ENCODE assay signal across 18 cellular contexts in genomic region chr3:192888121-192888520, GRCh38. TPM values are rescaled to one million over a fixed set of nuclear protein-coding genes. Genes with fewer than 3 reads are reported as not detected.
DNase-seq lines count a peak whose midpoint lies in the region; ATAC-seq, FAIRE-seq and TF ChIP-seq lines count a peak whose summit lies in the region.
"Had no signal": no experiment of that assay in that cellular context is flagged by ENCODE, and none has a peak within 500 bp of the region (broad histone marks: within the 10 kb centered on the region; RNA-seq: fewer than 3 reads in every experiment).

No MANE protein-coding gene starts in this region.

- no peak for TF ChIP-seq POLR2A in endothelial cell of umbilical vein (IDR thresholded peaks at IDR 0.05; ENCODE audit: low read depth, low read length)

- H3K4me2 ChIP-seq in PC-3 (ENCODE audit: low read length) (peak overlapping the region; percentile 85), endothelial cell of umbilical vein (ENCODE audit: insufficient read depth, low read length) (peak overlapping the region; percentile 3)

- peak overlapping the region; percentile 87 for H3K9ac ChIP-seq in PC-3 (ENCODE audit: low read length)
- H3K9ac ChIP-seq in endothelial cell of umbilical vein (replicated peaks; ENCODE audit: extremely low read depth, insufficient read depth, low read length) = no peak overlapping the region

- ATAC-seq in PC-3 = no peak

- no peak for TF ChIP-seq CTCF in PC-3 (conservative IDR thresholded peaks at IDR 0.05; ENCODE audit: low read depth, low read length)
- TF ChIP-seq CTCF in endothelial cell of umbilical vein (IDR thresholded peaks at IDR 0.05; ENCODE audit: extremely low read depth in 1 of 2, insufficient read depth in 1 of 2, low read depth in 1 of 2, low read length in 2 of 2) = no peak

- peaks cover 85% of the 10 kb centered on the region for H3K79me2 ChIP-seq in PC-3 (ENCODE audit: low read length)
- H3K79me2 ChIP-seq in endothelial cell of umbilical vein (ENCODE audit: control insufficient read depth, insufficient read depth, low read length) = no peaks in the 10 kb centered on the region

- H3K4me1 ChIP-seq in PC-3 (ENCODE audit: insufficient read depth, low read length) (peaks cover 95% of the 10 kb centered on the region), endothelial cell of umbilical vein (ENCODE audit: control insufficient read depth, extremely low read depth, insufficient read depth, low read length) (peaks cover 74% of the 10 kb centered on the region), muscle layer of duodenum (ENCODE audit: control insufficient read depth in 1 of 2, insufficient read depth in 2 of 2, low read length in 2 of 2) (peaks cover 15% of the 10 kb centered on the region in 2 donors)

- no peaks in the 10 kb centered on the region for H3K9me1 ChIP-seq in endothelial cell of umbilical vein (replicated peaks; ENCODE audit: control insufficient read depth, extremely low read depth, insufficient read depth, low read length)

- no TSS peak for BruUV-seq in PC-3 (replicated peaks; lab: Mats Ljungman, UMichigan)
- no TSS peak for BruUV-seq in endothelial cell of umbilical vein (replicated peaks; lab: Mats Ljungman, UMichigan)

- peaks cover 15% of the 10 kb centered on the region for H3F3A ChIP-seq in PC-3 (ENCODE audit: low read length, unreplicated experiment)

- dilution Hi-C loops in endothelial cell of umbilical vein (cut with MboI; ENCODE audit: extremely low pct_ligation_motif_present, low sequenced_read_pairs) = no loop called here

- H3K9me2 ChIP-seq in PC-3 (replicated peaks; ENCODE audit: low read length) = no peaks in the 10 kb centered on the region

- H3K9me3 ChIP-seq in PC-3 (ENCODE audit: low read length) (no peaks in the 10 kb centered on the region), endothelial cell of umbilical vein (replicated peaks; ENCODE audit: control insufficient read depth, insufficient read depth, low read length) (no peaks in the 10 kb centered on the region), muscle layer of duodenum (ENCODE audit: control insufficient read depth in 1 of 2, low read length in 2 of 2) (no peaks in the 10 kb centered on the region)
- H3K9me3 ChIP-seq: HAP-1, ovary, vagina had no signal

- CTCF ChIA-PET in PC-3 (lab: Charles Lee) (interaction anchor here (0.6 to 1.4 kb wide), 5 partner anchors 8 to 124 kb away, joined by 3 to 4 read pairs (median 3); no protein-coding TSS in a partner anchor), endothelial cell of umbilical vein (lab: Charles Lee) (interaction anchor here (1.2 to 4.5 kb wide), 9 partner anchors 8 to 684 kb away, joined by 3 to 24 read pairs (median 4); partner anchors contain the start of gene MB21D2)

- intact Hi-C loops in PC-3 (cut with micrococcal nuclease) (loop anchor here (1.0 to 2.0 kb wide), 2 partner anchors 13 to 27 kb away; no protein-coding TSS in a partner anchor), endothelial cell of umbilical vein (cut with micrococcal nuclease) (loop anchor here (5.0 kb wide), 2 partner anchors 704 to 1536 kb away; partner anchors contain the start of gene OPA1)

- peak overlapping the region; percentile 55; the same call in 1 of the 2 replicates for H3K4me3 ChIP-seq in PC-3 (ENCODE audit: low read length)
- no peak overlapping the region for H3K4me3 ChIP-seq in endothelial cell of umbilical vein (replicated peaks in 1 of 3; ENCODE audit: insufficient read depth in 1 of 3, low read depth in 1 of 3, low read length in 3 of 3)
- H3K4me3 ChIP-seq in muscle layer of duodenum (ENCODE audit: low read depth in 1 of 2, low read length in 2 of 2) = no peak overlapping the region
- H3K4me3 ChIP-seq: dorsolateral prefrontal cortex, HAP-1, ovary, SK-N-MC, vagina had no signal

- H3K36me3 ChIP-seq in PC-3 (ENCODE audit: low read depth, low read length) (no peaks in the 10 kb centered on the region), endothelial cell of umbilical vein (ENCODE audit: control insufficient read depth in 2 of 2, extremely low read depth in 1 of 2, insufficient read depth in 2 of 2, low read length in 2 of 2) (no peaks in the 10 kb centered on the region), muscle layer of duodenum (ENCODE audit: control insufficient read depth in 1 of 2, insufficient read depth in 2 of 2, low read length in 2 of 2) (no peaks in the 10 kb centered on the region)
- H3K36me3 ChIP-seq: HAP-1, ovary, vagina had no signal

- no peak for FAIRE-seq in endothelial cell of umbilical vein (lab: Jason Lieb, UNC)

- H3K27me3 ChIP-seq in PC-3 (ENCODE audit: low read length) (no peaks in the 10 kb centered on the region), endothelial cell of umbilical vein (ENCODE audit: control insufficient read depth in 2 of 2, insufficient read depth in 2 of 2, low read length in 2 of 2) (no peaks in the 10 kb centered on the region), muscle layer of duodenum (ENCODE audit: low read depth, low read length) (no peaks in the 10 kb centered on the region)
- H3K27me3 ChIP-seq: dorsolateral prefrontal cortex, ovary, vagina had no signal

- DNase-seq in EH (ENCODE audit: low read depth) (peak; percentile 75), PC-3 (peak; percentile 40), endothelial cell of umbilical vein (ENCODE audit: low read depth, low spot score) (no peak), hypothalamus (lab: John Stamatoyannopoulos, UW) (no peak), iPS-NIHi7 (ENCODE audit: extremely low spot score) (no peak), DMS79 (lab: John Stamatoyannopoulos, UW) (no peak)
- DNase-seq in activated CD4-positive, CD25-positive, alpha-beta regulatory T cell (lab: John Stamatoyannopoulos, UW) = no peak
- DNase-seq: DMS53; dorsolateral prefrontal cortex; Karpas-422; midbrain; NCI-H1436 treated with DMSO at 0.1 percent for 48 hours; ovary; stimulated activated CD4-positive, alpha-beta T cell treated with anti-CD3 and anti-CD28 coated beads, Interleukin-12 subunit alpha, Interleukin-12 subunit beta, amount 100 ng/mL, for 4 hours had no signal

- POLR2A ChIA-PET in PC-3 (lab: Charles Lee; ENCODE audit: unreplicated experiment) (interaction anchor here (0.6 kb wide), 1 partner anchor 26 kb away, joined by 4 read pairs; no protein-coding TSS in a partner anchor), endothelial cell of umbilical vein (lab: Charles Lee) (interaction anchor here (1.7 kb wide), 1 partner anchor 29 kb away, joined by 10 read pairs; the partner anchor contains the start of gene MB21D2)

- peak overlapping the region; percentile 98 for H3K27ac ChIP-seq in PC-3 (ENCODE audit: low read length)
- peak overlapping the region; percentile 91 for H3K27ac ChIP-seq in endothelial cell of umbilical vein (ENCODE audit: insufficient read depth, low read depth, low read length)
- peak overlapping the region; percentile 47 for H3K27ac ChIP-seq in muscle layer of duodenum (ENCODE audit: low read length)
- H3K27ac ChIP-seq: dorsolateral prefrontal cortex, ovary, SK-N-MC, vagina had no signal

- no peaks in the 10 kb centered on the region for H4K20me1 ChIP-seq in PC-3 (ENCODE audit: low read length)
- H4K20me1 ChIP-seq in endothelial cell of umbilical vein (replicated peaks; ENCODE audit: control insufficient read depth, extremely low read depth, insufficient read depth, low read length) = no peaks in the 10 kb centered on the region

- H2AFZ ChIP-seq in PC-3 (ENCODE audit: low read length) (no peak overlapping the region), endothelial cell of umbilical vein (ENCODE audit: low read depth, low read length) (no peak overlapping the region)

TF ChIP-seq in endothelial cell of umbilical vein, 7 proteins besides CTCF, POLR2A, EP300 and RAD21:
- TF ChIP-seq JUN (IDR thresholded peaks at IDR 0.05; ENCODE audit: borderline replicate concordance, insufficient read depth, insufficient read length, low read depth) (no peak), FOS (IDR thresholded peaks at IDR 0.05; ENCODE audit: borderline replicate concordance, insufficient read depth, low read length) (no peak), EZH2 (IDR thresholded peaks at IDR 0.05; ENCODE audit: borderline replicate concordance, low read depth, low read length, severe bottlenecking) (no peak), GATA2 (IDR thresholded peaks at IDR 0.05; ENCODE audit: insufficient read depth, insufficient read length, low read depth, low read length) (no peak), POLR2AphosphoS5 (IDR thresholded peaks at IDR 0.05; ENCODE audit: insufficient read depth, low read depth, low read length) (no peak), MAX (IDR thresholded peaks at IDR 0.05; ENCODE audit: insufficient read depth, insufficient read length) (no peak), MYC (IDR thresholded peaks at IDR 0.05; ENCODE audit: low read depth, low read length) (no peak)
TF ChIP-seq in endothelial cell of umbilical vein: peak in this region for 0.

RNA-seq across cellular contexts. Expression of gene MB21D2, which starts 29.5 kb away (rescaled TPM):
- 22.5 and 26.0 TPM in 2 replicates for total RNA-seq in PC-3 (2014; rRNA removed)
- total RNA-seq in endothelial cell of umbilical vein = 7.2 and 7.4 TPM in 2 replicates
- polyA plus RNA-seq in endothelial cell of umbilical vein = 6.7 TPM in 2 replicates
- polyA plus RNA-seq in endothelial cell of umbilical vein (2011; cell fraction: cytosol; rRNA removed) = 6.0 and 6.2 TPM in 2 replicates
- polyA plus RNA-seq in endothelial cell of umbilical vein (2011; cell fraction: nucleus; rRNA removed) = 5.4 and 5.7 TPM in 2 replicates
- 5.0 and 7.3 TPM in 2 replicates for polyA plus RNA-seq in endothelial cell of umbilical vein (2012)
- 14.9 and 15.9 TPM in 2 replicates for polyA minus RNA-seq in endothelial cell of umbilical vein
- 2.9 TPM for polyA minus RNA-seq in endothelial cell of umbilical vein (2011; cell fraction: cytosol; rRNA and poly(A)+ RNA removed)
- 9.6 and 10.3 TPM in 2 replicates for polyA minus RNA-seq in endothelial cell of umbilical vein (2011; cell fraction: nucleus; rRNA and poly(A)+ RNA removed)

Comparison
In these comparisons a context has a peak if more than half of its experiments do, and no peak if none do; other contexts are left out.
1. DNase-seq: peak in EH (single experiment) and PC-3 (single experiment); none in endothelial cell of umbilical vein (single experiment), hypothalamus (0 of 51), activated CD4-positive, CD25-positive, alpha-beta regulatory T cell (0 of 4), iPS-NIHi7 (single experiment) and DMS79 (single experiment).
2. H3K27ac ChIP-seq: peak in every context shown above with its lines; median percentile 98 in PC-3; 91 in endothelial cell of umbilical vein; 47 in muscle layer of duodenum.